ENCODE assay signal across 11 cellular contexts in genomic region chr5:61623401-61624069, GRCh38.
A peak's percentile ranks its signal among the peaks of the same experiment; 100 is the strongest.
DNase-seq lines count a peak whose midpoint lies in the region; ATAC-seq, FAIRE-seq and TF ChIP-seq lines count a peak whose summit lies in the region.
"Had no signal": no experiment of that assay in that cellular context is flagged by ENCODE, and none has a peak within 500 bp of the region (broad histone marks: within the 10 kb centered on the region; RNA-seq: fewer than 3 reads in every experiment).

No MANE protein-coding gene starts in this region.

- CTCF ChIA-PET in mammary epithelial cell (lab: Charles Lee; ENCODE audit: low non-redundant PET) = interaction anchor here (0.5 kb wide), 1 partner anchor 215 kb away, joined by 5 read pairs; no protein-coding TSS in a partner anchor

- H3K4me2 ChIP-seq in mammary epithelial cell (ENCODE audit: insufficient read depth, low read depth, low read length) = no peak overlapping the region
- no peak overlapping the region for H3K4me2 ChIP-seq in mesendoderm (ENCODE audit: low read length)

- H3K4me1 ChIP-seq in mammary epithelial cell (ENCODE audit: insufficient read depth, low read length) (peaks cover 6% of the 10 kb centered on the region), mesendoderm (ENCODE audit: control insufficient read depth, low read depth, low read length) (peaks cover 3% of the 10 kb centered on the region)

- BruUV-seq in mammary epithelial cell (replicated peaks; lab: Mats Ljungman, UMichigan) = no TSS peak

- no peak overlapping the region for H2BK5ac ChIP-seq in mesendoderm (ENCODE audit: low read length)

- TF ChIP-seq EP300 in Ishikawa (IDR thresholded peaks at IDR 0.05; ENCODE audit: borderline replicate concordance) = no peak

- intact Hi-C loops in mammary epithelial cell (cut with micrococcal nuclease) = no loop called here

- H4K8ac ChIP-seq in mesendoderm (ENCODE audit: low read depth, low read length) = no peak overlapping the region

- H3K79me2 ChIP-seq in mammary epithelial cell (ENCODE audit: insufficient read depth, low read length) = no peaks in the 10 kb centered on the region
- no peaks in the 10 kb centered on the region for H3K79me2 ChIP-seq in mesendoderm (ENCODE audit: control insufficient read depth, insufficient read depth, low read length)

- dilution Hi-C loops in mammary epithelial cell (cut with HindIII; ENCODE audit: low sequenced_read_pairs) = no loop called here

- H4K5ac ChIP-seq in mesendoderm (ENCODE audit: low read length) = no peak overlapping the region

- FAIRE-seq in D721Med (lab: Jason Lieb, UNC) = no peak

- H3K79me1 ChIP-seq in mesendoderm (ENCODE audit: low read length) = no peaks in the 10 kb centered on the region

- no peak overlapping the region for H2BK120ac ChIP-seq in mesendoderm (ENCODE audit: low read depth, low read length)

- WGBS in mammary epithelial cell (ENCODE audit: low coverage, missing lambda C conversion rate) = 96% methylated on average over 5 of the region's 5 CpGs
- WGBS in mesendoderm (ENCODE audit: extremely low coverage, insufficient coverage, low lambda C conversion rate) = no CpG with 5 or more reads among the region's 5 CpGs

- H3K4me3 ChIP-seq in mammary epithelial cell (replicated peaks in 1 of 3; ENCODE audit: insufficient read depth in 1 of 3, low read depth in 2 of 3, low read length in 3 of 3) = no peak overlapping the region
- H3K4me3 ChIP-seq in mesendoderm (ENCODE audit: low read length) = no peak overlapping the region
- no peak overlapping the region for H3K4me3 ChIP-seq in MG63
- H3K4me3 ChIP-seq: left lung had no signal

- no peak overlapping the region for H3K9ac ChIP-seq in mammary epithelial cell (ENCODE audit: insufficient read depth, low read length)
- H3K9ac ChIP-seq in mesendoderm (ENCODE audit: low read length) = no peak overlapping the region

- no peak overlapping the region for H3K56ac ChIP-seq in mesendoderm (ENCODE audit: low read length)

- TF ChIP-seq CTCF in D721Med (IDR thresholded peaks at IDR 0.05; ENCODE audit: insufficient read depth, missing control alignments) (peak; percentile 16), mammary epithelial cell (conservative IDR thresholded peaks at IDR 0.05 in 1 of 2, IDR thresholded peaks at IDR 0.05 in 1 of 2; ENCODE audit: extremely low read depth in 1 of 2, insufficient read depth in 1 of 2, low read depth in 1 of 2, low read length in 2 of 2) (peak; percentile 29 to 31)

- no peak for ATAC-seq in GM19452 (IDR thresholded peaks at IDR 0.05; ENCODE audit: unreplicated experiment)
- ATAC-seq in HG03457 (IDR thresholded peaks at IDR 0.05; ENCODE audit: unreplicated experiment) = no peak
- no peak for ATAC-seq in HG03460 (IDR thresholded peaks at IDR 0.05; ENCODE audit: unreplicated experiment)
- ATAC-seq: left lung had no signal

- H2AFZ ChIP-seq in mammary epithelial cell (ENCODE audit: low read depth, low read length) = no peak overlapping the region

- H3K27ac ChIP-seq in mammary epithelial cell (ENCODE audit: insufficient read depth, low read depth, low read length) (no peak overlapping the region), mesendoderm (ENCODE audit: low read depth, low read length) (no peak overlapping the region)
- H3K27ac ChIP-seq: left lung had no signal

- no peaks in the 10 kb centered on the region for H3K36me3 ChIP-seq in mammary epithelial cell (ENCODE audit: insufficient read depth, low read length)
- H3K36me3 ChIP-seq in mesendoderm (ENCODE audit: control insufficient read depth, insufficient read depth, low read length) = no peaks in the 10 kb centered on the region
- no peaks in the 10 kb centered on the region for H3K36me3 ChIP-seq in MG63
- H3K36me3 ChIP-seq: left lung had no signal

- no peak overlapping the region for H3K23ac ChIP-seq in mesendoderm (ENCODE audit: low read length)

- H3K4ac ChIP-seq in mesendoderm (ENCODE audit: low read depth, low read length) = no peak overlapping the region

- TF ChIP-seq RAD21 in Ishikawa (IDR thresholded peaks at IDR 0.05; ENCODE audit: low read depth) = peak; percentile 27

- no peaks in the 10 kb centered on the region for H4K20me1 ChIP-seq in mammary epithelial cell (ENCODE audit: insufficient read depth, low read length)

- no peaks in the 10 kb centered on the region for H3K9me3 ChIP-seq in mammary epithelial cell (replicated peaks; ENCODE audit: insufficient read depth, low read length)
- no peaks in the 10 kb centered on the region for H3K9me3 ChIP-seq in MG63
- H3K9me3 ChIP-seq: left lung had no signal

- no peak overlapping the region for H2BK15ac ChIP-seq in mesendoderm (replicated peaks; ENCODE audit: low read depth)

- DNase-seq in D721Med (ENCODE audit: insufficient read length, low spot score) (no peak), mammary epithelial cell (no peak), mesendoderm (peak; percentile 59), MG63 (no peak)
- DNase-seq: activated T-cell treated with anti-CD3 and anti-CD28 coated beads, Interleukin-2, amount 50 U/mL, for 1 hour; left lung; NCI-H1930 had no signal

- in situ Hi-C loops in mammary epithelial cell (cut with MboI; ENCODE audit: low sequenced_read_pairs in 2 of 2) = no loop called here

- H2AK5ac ChIP-seq in mesendoderm (ENCODE audit: low read length) = no peak overlapping the region

- H3K18ac ChIP-seq in mesendoderm (ENCODE audit: low read length) = peak overlapping the region; percentile 23

- no peaks in the 10 kb centered on the region for H3K27me3 ChIP-seq in mammary epithelial cell (ENCODE audit: insufficient read depth, low read length)
- no peaks in the 10 kb centered on the region for H3K27me3 ChIP-seq in mesendoderm (ENCODE audit: insufficient read depth, low read length, poor library complexity)
- H3K27me3 ChIP-seq in MG63 = no peaks in the 10 kb centered on the region

TF ChIP-seq in Ishikawa, 13 proteins besides CTCF, POLR2A, EP300 and RAD21:
- TF ChIP-seq YY1 (IDR thresholded peaks at IDR 0.05; ENCODE audit: low read depth) (no peak), ZBTB7A (IDR thresholded peaks at IDR 0.05; ENCODE audit: low read depth) (no peak), CEBPB (IDR thresholded peaks at IDR 0.05) (no peak), TAF1 (IDR thresholded peaks at IDR 0.05; ENCODE audit: low read depth) (no peak), MAX (IDR thresholded peaks at IDR 0.05) (no peak), TEAD4 (IDR thresholded peaks at IDR 0.05) (no peak)
